Comparison of ENCODE assay signal across 25 cellular contexts in the genomic region with DNA sequence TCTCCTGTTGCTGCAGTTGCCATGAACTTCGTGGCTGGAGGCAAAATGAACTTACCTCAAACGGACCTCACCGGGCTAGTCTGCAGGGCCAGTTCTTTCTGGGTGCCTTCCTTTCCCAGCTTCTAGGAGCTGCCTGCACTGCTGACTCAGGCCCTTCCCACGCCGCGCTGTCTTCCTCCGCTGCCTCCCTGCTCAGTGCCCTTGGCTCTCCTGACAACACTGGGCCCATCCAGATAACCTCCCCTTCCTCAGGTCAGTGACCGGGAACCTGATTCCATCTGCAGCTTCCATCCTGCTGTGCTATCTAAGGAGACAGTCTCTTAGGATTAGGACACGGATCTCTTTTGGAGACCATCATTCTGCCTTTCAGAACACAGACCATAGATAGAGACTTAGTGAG. TPM values are rescaled to one million over a fixed set of nuclear protein-coding genes. Genes with fewer than 3 reads are reported as not detected.
DNase-seq lines count a peak whose midpoint lies in the region; ATAC-seq, FAIRE-seq and TF ChIP-seq lines count a peak whose summit lies in the region.
"Had no signal": no experiment of that assay in that cellular context is flagged by ENCODE, and none has a peak within 500 bp of the region (broad histone marks: within the 10 kb centered on the region; RNA-seq: fewer than 3 reads in every experiment).

No MANE protein-coding gene starts in this region.

- no peaks in the 10 kb centered on the region for H3K79me2 ChIP-seq in K562 (ENCODE audit: control insufficient read depth, insufficient read depth, low read length)

- no peaks in the 10 kb centered on the region for H3K36me3 Mint-ChIP-seq in activated naive CD8-positive, alpha-beta T cell
- no peaks in the 10 kb centered on the region for H3K36me3 Mint-ChIP-seq in activated naive CD8-positive, alpha-beta T cell treated with anti-CD3 and anti-CD28 coated beads, Interleukin-2, amount 50 U/mL, for 24 hours (ENCODE audit: low read depth)
- peaks cover 4% of the 10 kb centered on the region for H3K36me3 Mint-ChIP-seq in type B pancreatic cell

- H3K4me3 ChIP-seq in K562 (no peak overlapping the region), muscle layer of colon (ENCODE audit: low read depth in 1 of 2, low read length in 2 of 2) (no peak overlapping the region), breast epithelium (no peak overlapping the region)
- H3K4me3 ChIP-seq: dorsolateral prefrontal cortex, HAP-1, lower lobe of right lung had no signal

- no peak for ATAC-seq in activated naive CD8-positive, alpha-beta T cell treated with anti-CD3 and anti-CD28 coated beads, Interleukin-2, amount 50 U/mL, for 24 hours
- peak; percentile 49; the same call in 2 of the 3 replicates for ATAC-seq in K562
- ATAC-seq: lower lobe of right lung; stimulated activated naive CD8-positive, alpha-beta T cell treated with anti-CD3 and anti-CD28 coated beads, Interleukin-15, Interleukin-2, amounts not matched to agents 100 U/mL and 50 U/mL, for 24 hours had no signal

- H3K4me2 ChIP-seq in K562 (ENCODE audit: insufficient read depth, low read length): no peak overlapping the region

- H3K9ac ChIP-seq in K562 (ENCODE audit: insufficient read depth in 1 of 2, low read depth in 2 of 2, low read length in 2 of 2) (peak overlapping the region in 1 of 2 experiments; percentile 36; a peak in 1 of 4 replicates), muscle layer of colon (ENCODE audit: low read length) (no peak overlapping the region)

- no peak overlapping the region for H3K4me3 Mint-ChIP-seq in activated naive CD8-positive, alpha-beta T cell
- no peak overlapping the region for H3K4me3 Mint-ChIP-seq in activated naive CD8-positive, alpha-beta T cell treated with anti-CD3 and anti-CD28 coated beads, Interleukin-2, amount 50 U/mL, for 24 hours
- no peak overlapping the region for H3K4me3 Mint-ChIP-seq in type B pancreatic cell
- H3K4me3 Mint-ChIP-seq: activated CD4-positive, alpha-beta T cell treated with anti-CD3 and anti-CD28 coated beads, Interleukin-2, amount 10 ng/mL, durations not matched to agents 7 days and 5 days; activated naive CD8-positive, alpha-beta T cell treated with anti-CD3 and anti-CD28 coated beads for 36 hours had no signal

- H3K27ac ChIP-seq in K562 (ENCODE audit: extremely low read depth, low read depth, low read length) (no peak overlapping the region), muscle layer of colon (ENCODE audit: low read depth, low read length) (peak overlapping the region; percentile 59), breast epithelium (no peak overlapping the region)
- H3K27ac ChIP-seq: lower lobe of right lung, WERI-Rb-1 had no signal

- H3K9me3 ChIP-seq in K562 (replicated peaks; ENCODE audit: control insufficient read depth, insufficient read depth, low read depth, low read length) (no peaks in the 10 kb centered on the region), muscle layer of colon (ENCODE audit: low read length) (no peaks in the 10 kb centered on the region), breast epithelium (peaks cover 0 to 5% of the 10 kb centered on the region in 2 donors)
- H3K9me3 ChIP-seq: HAP-1, lower lobe of right lung had no signal

- no TSS peak for BruUV-seq in K562 (replicated peaks; lab: Mats Ljungman, UMichigan)

- intact Hi-C loops in K562 (cut with micrococcal nuclease) (no loop called here), breast epithelium (cut with DNase I; ENCODE audit: low total_unique reads) (no loop called here)

- no peaks in the 10 kb centered on the region for H3K9me3 Mint-ChIP-seq in activated naive CD8-positive, alpha-beta T cell (ENCODE audit: low read depth)
- H3K9me3 Mint-ChIP-seq in activated naive CD8-positive, alpha-beta T cell treated with anti-CD3 and anti-CD28 coated beads, Interleukin-2, amount 50 U/mL, for 24 hours: no peaks in the 10 kb centered on the region
- no peaks in the 10 kb centered on the region for H3K9me3 Mint-ChIP-seq in type B pancreatic cell
- H3K9me3 Mint-ChIP-seq: activated CD4-positive, alpha-beta T cell treated with anti-CD3 and anti-CD28 coated beads, Interleukin-2, amount 10 ng/mL, durations not matched to agents 7 days and 5 days; activated naive CD8-positive, alpha-beta T cell treated with anti-CD3 and anti-CD28 coated beads for 36 hours had no signal

- no peak for TF ChIP-seq EP300 in K562 (IDR thresholded peaks at IDR 0.05; ENCODE audit: low read length)

- no peak for TF ChIP-seq RAD21 in K562 (CRISPR knock-in tag; conservative IDR thresholded peaks at IDR 0.05 in 1 of 2, IDR thresholded peaks at IDR 0.05 in 1 of 2)

- no peak for DNase-seq in activated naive CD8-positive, alpha-beta T cell treated with anti-CD3 and anti-CD28 coated beads, Interleukin-2, amount 50 U/mL, for 24 hours
- DNase-seq in K562 (ENCODE audit: extremely low read depth in 1 of 4, low spot score in 3 of 4) (peak in 1 of 4 experiments; percentile 26), type B pancreatic cell (ENCODE audit: extremely low spot score, unreplicated experiment) (no peak), KBM-7 (no peak), breast epithelium (ENCODE audit: low spot score in 2 of 2) (no peak), DMS79 treated with DMSO at 0.1 percent for 48 hours (lab: John Stamatoyannopoulos, UW) (no peak)
- DNase-seq: activated CD4-positive, alpha-beta T cell treated with anti-CD3 and anti-CD28 coated beads, Interleukin-2, amount 10 ng/mL, durations not matched to agents 7 days and 5 days; activated naive CD8-positive, alpha-beta T cell treated with anti-CD3 and anti-CD28 coated beads for 36 hours; COR-L47; GF-D8; lower lobe of right lung; NCI-H1105; NCI-H2029 treated with DMSO at 0.1 percent for 48 hours; NCI-H226; NCI-H748 treated with DMSO at 0.1 percent for 48 hours; stimulated activated CD4-positive, alpha-beta T cell treated with anti-CD3 and anti-CD28 coated beads, Interleukin-15, amount 100 ng/mL, for 24 hours; stimulated activated naive CD8-positive, alpha-beta T cell treated with anti-CD3 and anti-CD28 coated beads, Interleukin-15, Interleukin-2, amounts not matched to agents 100 U/mL and 50 U/mL, for 24 hours; SW 1271; T1000; WERI-Rb-1 had no signal

- TF ChIP-seq POLR2A in K562 (conservative IDR thresholded peaks at IDR 0.05) (no peak), breast epithelium (IDR thresholded peaks at IDR 0.05) (no peak)

- H3K27me3 Mint-ChIP-seq in activated naive CD8-positive, alpha-beta T cell: no peaks in the 10 kb centered on the region
- no peaks in the 10 kb centered on the region for H3K27me3 Mint-ChIP-seq in activated naive CD8-positive, alpha-beta T cell treated with anti-CD3 and anti-CD28 coated beads, Interleukin-2, amount 50 U/mL, for 24 hours
- no peaks in the 10 kb centered on the region for H3K27me3 Mint-ChIP-seq in type B pancreatic cell
- H3K27me3 Mint-ChIP-seq: activated CD4-positive, alpha-beta T cell treated with anti-CD3 and anti-CD28 coated beads, Interleukin-2, amount 10 ng/mL, durations not matched to agents 7 days and 5 days; activated naive CD8-positive, alpha-beta T cell treated with anti-CD3 and anti-CD28 coated beads for 36 hours had no signal

- H2AFZ ChIP-seq in K562 (ENCODE audit: low read depth, low read length): no peak overlapping the region

- H3K4me1 Mint-ChIP-seq in activated naive CD8-positive, alpha-beta T cell (ENCODE audit: low read depth): no peaks in the 10 kb centered on the region
- no peaks in the 10 kb centered on the region for H3K4me1 Mint-ChIP-seq in activated naive CD8-positive, alpha-beta T cell treated with anti-CD3 and anti-CD28 coated beads, Interleukin-2, amount 50 U/mL, for 24 hours
- H3K4me1 Mint-ChIP-seq in type B pancreatic cell (ENCODE audit: unreplicated experiment): peaks cover 9% of the 10 kb centered on the region
- H3K4me1 Mint-ChIP-seq: activated CD4-positive, alpha-beta T cell treated with anti-CD3 and anti-CD28 coated beads, Interleukin-2, amount 10 ng/mL, durations not matched to agents 7 days and 5 days; activated naive CD8-positive, alpha-beta T cell treated with anti-CD3 and anti-CD28 coated beads for 36 hours had no signal

- H3K27me3 ChIP-seq in K562 (ENCODE audit: control insufficient read depth in 2 of 2, insufficient read depth in 2 of 2, low read length in 2 of 2) (no peaks in the 10 kb centered on the region; a peak in 1 of 5 replicates), muscle layer of colon (ENCODE audit: control insufficient read depth in 1 of 2, insufficient read depth in 2 of 2, low read length in 2 of 2) (no peaks in the 10 kb centered on the region), breast epithelium (no peaks in the 10 kb centered on the region)
- H3K27me3 ChIP-seq: dorsolateral prefrontal cortex had no signal

- POLR2A ChIA-PET in K562 (lab: Yijun Ruan, JAX): interaction anchor here (0.6 to 0.9 kb wide), 3 partner anchors 13 to 334 kb away, joined by 4 to 6 read pairs (median 4); no protein-coding TSS in a partner anchor

- no peaks in the 10 kb centered on the region for H3K9me1 ChIP-seq in K562 (ENCODE audit: control insufficient read depth, insufficient read depth, low read length)

- H3K4me1 ChIP-seq in K562 (replicated peaks in 1 of 2; ENCODE audit: control insufficient read depth in 2 of 2, insufficient read depth in 2 of 2, low read length in 2 of 2) (peaks cover 0 to 27% of the 10 kb centered on the region in 2 experiments; a peak in 2 of 5 replicates), muscle layer of colon (ENCODE audit: insufficient read depth, low read length) (peaks cover 15% of the 10 kb centered on the region), breast epithelium (no peaks in the 10 kb centered on the region)
- H3K4me1 ChIP-seq: HAP-1, lower lobe of right lung had no signal

- in situ Hi-C loops in K562 (cut with MboI): no loop called here
- in situ Hi-C loops in KBM-7 (cut with MboI; ENCODE audit: low pct_unique_long_range_greater_than_20kb, low sequenced_read_pairs): no loop called here

- peak overlapping the region; percentile 58 for H3K27ac Mint-ChIP-seq in activated naive CD8-positive, alpha-beta T cell
- H3K27ac Mint-ChIP-seq in activated naive CD8-positive, alpha-beta T cell treated with anti-CD3 and anti-CD28 coated beads, Interleukin-2, amount 50 U/mL, for 24 hours: no peak overlapping the region
- H3K27ac Mint-ChIP-seq in type B pancreatic cell: peak overlapping the region; percentile 4
- H3K27ac Mint-ChIP-seq: activated CD4-positive, alpha-beta T cell treated with anti-CD3 and anti-CD28 coated beads, Interleukin-2, amount 10 ng/mL, durations not matched to agents 7 days and 5 days; activated naive CD8-positive, alpha-beta T cell treated with anti-CD3 and anti-CD28 coated beads for 36 hours had no signal

- WGBS in K562 (ENCODE audit: insufficient coverage, low coverage, missing lambda C conversion rate): 4% methylated on average over 9 of the region's 9 CpGs

- 0 out of 2 replicates have a peak, but pooled peaks cover 11% of the 10 kb centered on the region for H4K20me1 ChIP-seq in K562 (replicated peaks; ENCODE audit: control insufficient read depth, insufficient read depth, low read length)

- H3K36me3 ChIP-seq in K562 (ENCODE audit: control insufficient read depth, insufficient read depth, low read length) (peaks cover 3% of the 10 kb centered on the region; the same call in 1 of the 3 replicates), muscle layer of colon (ENCODE audit: insufficient read depth, low read length) (peaks cover 24% of the 10 kb centered on the region), breast epithelium (no peaks in the 10 kb centered on the region)

- FAIRE-seq in K562 (lab: Jason Lieb, UNC): no peak
- FAIRE-seq: keratinocyte had no signal

- CTCF ChIA-PET in K562 (lab: Yijun Ruan, JAX; ENCODE audit: low intra/inter-chr PET ratio): no interaction called here

- no peak for TF ChIP-seq CTCF in K562 (IDR thresholded peaks at IDR 0.05 in 2 of 3, conservative IDR thresholded peaks at IDR 0.05 in 1 of 3; ENCODE audit: insufficient read depth in 2 of 3, low read depth in 1 of 3, low read length in 3 of 3)
- TF ChIP-seq CTCF in type B pancreatic cell (conservative IDR thresholded peaks at IDR 0.05): no peak
- TF ChIP-seq CTCF in breast epithelium (IDR thresholded peaks at IDR 0.05): no peak

RNA-seq across cellular contexts. Expression of gene MOB2, which starts 19.3 kb away (rescaled TPM):
- 14.8 and 29.8 TPM in 2 replicates for total RNA-seq in K562 (2011; cell fraction: chromatin; rRNA removed; ENCODE audit: low replicate concordance)
- 29.5 and 31.0 TPM in 2 replicates for total RNA-seq in K562 (2011; cell fraction: nucleolus; rRNA removed)
- total RNA-seq in K562 (2011; cell fraction: nucleoplasm; rRNA removed): 17.6 and 19.9 TPM in 2 replicates
- 18.9 and 19.1 TPM in 2 replicates for total RNA-seq in K562 (2014; rRNA removed)
- total RNA-seq in K562 (2014; rRNA removed; fragmentation: Illumina TruSeq; extraction: Trizol): 9.0 and 16.7 TPM in 2 replicates
- total RNA-seq in K562 (2015; rRNA removed; fragmentation: Illumina TruSeq; extraction: Trizol): 18.9 and 19.2 TPM in 2 replicates
- total RNA-seq in K562 (2021): 23.6 and 24.9 TPM in 2 replicates
- 30.4 and 33.3 TPM in 2 replicates for polyA plus RNA-seq in K562 (2011; rRNA removed)
- 32.0 and 48.0 TPM in 2 replicates for polyA plus RNA-seq in K562 (2011; cell fraction: cytosol; rRNA removed)
- polyA plus RNA-seq in K562 (2011; cell fraction: nucleus; rRNA removed): 38.7 and 62.4 TPM in 2 replicates
- polyA plus RNA-seq in K562 (2012): 19.2 and 26.7 TPM in 2 replicates
- 36.8 and 46.3 TPM in 2 replicates for polyA plus RNA-seq in K562 (2014; fragmentation: Illumina TruSeq; extraction: Trizol)
- under 1 TPM; 0.17 to 0.41 TPM for polyA plus RNA-seq in K562 (2014; fragmentation: Nextera tagmentation; extraction: Ambion mirVana)
- polyA plus RNA-seq in K562 (2014; rRNA removed): 24.3 and 27.5 TPM in 2 replicates
- polyA minus RNA-seq in K562 (2011; rRNA and poly(A)+ RNA removed): 16.6 and 22.5 TPM in 2 replicates
- polyA minus RNA-seq in K562 (2011; cell fraction: cytosol; rRNA and poly(A)+ RNA removed): 10.3 and 13.7 TPM in 2 replicates
- polyA minus RNA-seq in K562 (2011; cell fraction: nucleus; rRNA and poly(A)+ RNA removed): 7.5 and 12.7 TPM in 2 replicates
- total RNA-seq in type B pancreatic cell (ENCODE audit: low replicate concordance): 39.6 and 46.8 TPM in 2 replicates
- 10 to 100 TPM; 36.4 to 46.1 (median 37.9) TPM for total RNA-seq in breast epithelium
